ENCODE assay signal across 2 cellular contexts in genomic region chr19:37127999-37128820, GRCh38.
TF ChIP-seq lines count a peak whose summit lies in the region.

No MANE protein-coding gene starts in this region.

TF ChIP-seq in HCT116, 20 proteins besides CTCF, POLR2A, EP300 and RAD21:
- TF ChIP-seq ZNF274 (IDR thresholded peaks at IDR 0.05; ENCODE audit: low read depth, low read length) (peak; percentile 89), ZFX (IDR thresholded peaks at IDR 0.05) (no peak), TCF7L2 (IDR thresholded peaks at IDR 0.05; ENCODE audit: borderline replicate concordance, extremely low read depth, insufficient read depth, insufficient read length) (no peak)

TF ChIP-seq in GM12878, 131 proteins besides CTCF, POLR2A, EP300 and RAD21:
- TF ChIP-seq KLF5 (IDR thresholded peaks at IDR 0.05; ENCODE audit: partially characterized antibody), result no peak
- peak; percentile 67; the same call in 1 of the 2 replicates for TF ChIP-seq CBX5 (IDR thresholded peaks at IDR 0.05; ENCODE audit: low read depth)
- TF ChIP-seq MEF2A (IDR thresholded peaks at IDR 0.05; ENCODE audit: insufficient read depth, low read depth, low read length), result no peak
- peak; percentile 94 for TF ChIP-seq ZNF274 (IDR thresholded peaks at IDR 0.05; ENCODE audit: insufficient read depth, insufficient read length)
